In the genomic region with DNA sequence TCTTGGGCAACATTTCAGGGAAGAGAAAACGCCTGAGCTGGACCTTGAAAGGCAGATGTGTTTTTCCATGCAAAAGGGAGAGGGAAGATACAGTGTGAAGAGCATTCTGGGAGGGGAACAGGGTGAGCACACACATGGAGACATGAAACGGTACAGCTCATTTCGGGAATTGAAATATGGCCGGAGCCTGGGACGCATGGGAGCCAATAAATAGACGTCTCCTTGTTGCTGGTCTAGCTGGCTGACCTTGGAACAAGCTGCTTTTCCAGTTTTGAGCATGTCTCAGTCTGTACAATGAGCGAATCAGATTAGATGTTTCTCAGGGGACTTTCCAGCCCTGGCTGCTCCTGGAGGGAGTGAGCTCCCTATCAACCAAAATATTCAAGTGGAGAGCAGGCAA, we compare ENCODE assay signal across 28 cellular contexts.
"Had no signal": no experiment of that assay in that cellular context is flagged by ENCODE, and none has a peak within 500 bp of the region (broad histone marks: within the 10 kb centered on the region; RNA-seq: fewer than 3 reads in every experiment).

No MANE protein-coding gene starts in this region.

- H3K27ac Mint-ChIP-seq: immature natural killer cell; naive B cell; natural killer cell; nephron progenitor cell; neural progenitor cell; stimulated activated naive B cell treated with anti-CD40 and anti-IgM and Interleukin-4, amounts not matched to agents 10 μg/mL and 1 μg/mL and 100 μg/mL, for 72 hours; type B pancreatic cell had no signal

- H3K9me3 ChIP-seq: left lung, lower lobe of right lung, neutrophil, right atrium auricular region, right lobe of liver, suprapubic skin, tibial nerve, uterus had no signal

- ATAC-seq: left colon; left lung; lower lobe of right lung; natural killer cell; right lobe of liver; stimulated activated naive B cell treated with anti-CD40 and anti-IgM and Interleukin-4, amounts not matched to agents 10 μg/mL and 1 μg/mL and 100 μg/mL, for 72 hours; stimulated activated naive CD8-positive, alpha-beta T cell treated with anti-CD3 and anti-CD28 coated beads, Interleukin-15, Interleukin-2, amounts not matched to agents 100 U/mL and 50 U/mL, for 24 hours had no signal

- H3K27ac ChIP-seq: left lung, lower lobe of right lung, neural progenitor cell, neutrophil, parathyroid adenoma, right atrium auricular region, right lobe of liver, suprapubic skin, tibial nerve, uterus had no signal

- H3K4me3 Mint-ChIP-seq: immature natural killer cell; naive B cell; natural killer cell; nephron progenitor cell; neural progenitor cell; stimulated activated naive B cell treated with anti-CD40 and anti-IgM and Interleukin-4, amounts not matched to agents 10 μg/mL and 1 μg/mL and 100 μg/mL, for 72 hours; type B pancreatic cell had no signal

- H3K36me3 Mint-ChIP-seq: immature natural killer cell; naive B cell; natural killer cell; neural progenitor cell; stimulated activated naive B cell treated with anti-CD40 and anti-IgM and Interleukin-4, amounts not matched to agents 10 μg/mL and 1 μg/mL and 100 μg/mL, for 72 hours; type B pancreatic cell had no signal

- DNase-seq: hypothalamus; immature natural killer cell; kidney; left colon; left lung; lower lobe of right lung; mammary epithelial cell; mesenchymal stem cell; naive B cell; natural killer cell; nephron progenitor cell; occipital lobe; right lobe of liver; stimulated activated CD4-positive, alpha-beta T cell treated with anti-CD3 and anti-CD28 coated beads, Interleukin-1b, Interleukin-23, amount 100 ng/mL, for 48 hours; stimulated activated CD4-positive, alpha-beta T cell treated with anti-CD3 and anti-CD28 coated beads, Interleukin-2, amount 100 ng/mL, for 48 hours; stimulated activated CD4-positive, alpha-beta T cell treated with anti-CD3 and anti-CD28 coated beads, Interleukin-4, amount 100 ng/mL, for 4 hours; stimulated activated CD8-positive, alpha-beta memory T cell treated with anti-CD3 and anti-CD28 coated beads, Interleukin-4, amount 100 ng/mL, for 48 hours; stimulated activated naive B cell treated with anti-CD40 and anti-IgM and Interleukin-4, amounts not matched to agents 10 μg/mL and 1 μg/mL and 100 μg/mL, for 72 hours; stimulated activated naive CD8-positive, alpha-beta T cell treated with anti-CD3 and anti-CD28 coated beads, Interleukin-15, Interleukin-2, amounts not matched to agents 100 U/mL and 50 U/mL, for 24 hours; uterus had no signal

- H3K4me3 ChIP-seq: left lung, lower lobe of right lung, neural progenitor cell, right atrium auricular region, right lobe of liver, smooth muscle cell, suprapubic skin, tibial nerve, uterus had no signal

- H3K9me3 Mint-ChIP-seq: immature natural killer cell; natural killer cell; nephron progenitor cell; neural progenitor cell; stimulated activated naive B cell treated with anti-CD40 and anti-IgM and Interleukin-4, amounts not matched to agents 10 μg/mL and 1 μg/mL and 100 μg/mL, for 72 hours; type B pancreatic cell had no signal

- H3K4me1 Mint-ChIP-seq: naive B cell; stimulated activated naive B cell treated with anti-CD40 and anti-IgM and Interleukin-4, amounts not matched to agents 10 μg/mL and 1 μg/mL and 100 μg/mL, for 72 hours had no signal

- H3K36me3 ChIP-seq: left lung, lower lobe of right lung, neural progenitor cell, neutrophil, right atrium auricular region, right lobe of liver, suprapubic skin, tibial nerve, uterus had no signal

- H3K4me1 ChIP-seq: left lung, lower lobe of right lung, tibial nerve had no signal

- H3K27me3 ChIP-seq: left lung, neural progenitor cell, neutrophil, right atrium auricular region, right lobe of liver, tibial nerve, uterus had no signal
